In the genomic region with DNA sequence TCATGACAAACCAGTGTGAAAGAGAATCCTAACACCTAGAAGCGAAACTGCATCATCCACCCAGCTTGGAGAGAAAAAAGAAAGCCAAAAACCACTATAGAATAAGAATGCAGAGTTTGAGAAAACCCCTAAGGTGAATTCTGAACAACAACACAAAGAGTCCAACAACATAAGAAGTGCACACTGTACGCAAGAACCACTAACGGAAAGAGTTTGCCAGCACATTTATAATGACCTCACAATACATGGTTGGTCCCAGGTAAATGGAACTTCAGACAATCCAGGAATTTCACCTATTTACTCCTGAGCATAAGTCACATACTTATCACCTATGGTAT, we compare ENCODE assay signal across 10 cellular contexts.
A peak's percentile ranks its signal among the peaks of the same experiment; 100 is the strongest.
DNase-seq lines count a peak whose midpoint lies in the region; ATAC-seq and TF ChIP-seq lines count a peak whose summit lies in the region.
"Had no signal": no experiment of that assay in that cellular context is flagged by ENCODE, and none has a peak within 500 bp of the region (broad histone marks: within the 10 kb centered on the region; RNA-seq: fewer than 3 reads in every experiment).

No MANE protein-coding gene starts in this region.

- no peaks in the 10 kb centered on the region for H3K27me3 Mint-ChIP-seq in activated CD4-positive, alpha-beta T cell treated with anti-CD3 and anti-CD28 coated beads, Interleukin-2, amount 10 ng/mL, durations not matched to agents 7 days and 5 days

- peak overlapping the region; percentile 84 for H3K27ac Mint-ChIP-seq in activated CD4-positive, alpha-beta T cell treated with anti-CD3 and anti-CD28 coated beads, Interleukin-2, amount 10 ng/mL, durations not matched to agents 7 days and 5 days

- peaks cover 5% of the 10 kb centered on the region for H3K9me3 Mint-ChIP-seq in activated CD4-positive, alpha-beta T cell treated with anti-CD3 and anti-CD28 coated beads, Interleukin-2, amount 10 ng/mL, durations not matched to agents 7 days and 5 days

- H3K36me3 ChIP-seq in spleen = peaks cover 0 to 5% (median 0%) of the 10 kb centered on the region in 6 donors

- H3K36me3 Mint-ChIP-seq in activated CD4-positive, alpha-beta T cell treated with anti-CD3 and anti-CD28 coated beads, Interleukin-2, amount 10 ng/mL, durations not matched to agents 7 days and 5 days (ENCODE audit: low read depth) = peaks cover 37% of the 10 kb centered on the region

- H3K27me3 ChIP-seq in spleen (replicated peaks in 1 of 7) = no peaks in the 10 kb centered on the region

- intact Hi-C loops in spleen (cut with DNase I; ENCODE audit: low total_unique reads) = no loop called here

- POLR2A ChIA-PET in activated CD4-positive, alpha-beta T cell treated with anti-CD3 and anti-CD28 coated beads, Interleukin-2, amount 10 ng/mL, durations not matched to agents 7 days and 5 days (lab: Charles Lee) = interaction anchor here (0.6 to 1.5 kb wide), 2 partner anchors 128 to 132 kb away, joined by 8 to 15 read pairs; partner anchors contain the start of gene BHLHE40

- peaks cover 95% of the 10 kb centered on the region for H3K4me1 Mint-ChIP-seq in activated CD4-positive, alpha-beta T cell treated with anti-CD3 and anti-CD28 coated beads, Interleukin-2, amount 10 ng/mL, durations not matched to agents 7 days and 5 days

- ATAC-seq in HG02623 (IDR thresholded peaks at IDR 0.05; ENCODE audit: unreplicated experiment) = peak; percentile 41
- peak; percentile 31 for ATAC-seq in HG03571 (IDR thresholded peaks at IDR 0.05; ENCODE audit: unreplicated experiment)
- ATAC-seq: A549 had no signal

- peak overlapping the region; percentile 6 for H3K4me3 Mint-ChIP-seq in activated CD4-positive, alpha-beta T cell treated with anti-CD3 and anti-CD28 coated beads, Interleukin-2, amount 10 ng/mL, durations not matched to agents 7 days and 5 days

- H3K4me3 ChIP-seq in spleen = no peak overlapping the region
- H3K4me3 ChIP-seq: A549 had no signal

- WGBS in spleen, 5 donors = 67 to 85% (median 78%) methylated on average over 3 of the region's 3 CpGs

- TF ChIP-seq POLR2A in spleen (IDR thresholded peaks at IDR 0.05) = no peak

- no peak for TF ChIP-seq CTCF in spleen (IDR thresholded peaks at IDR 0.05 in 8 of 11, conservative IDR thresholded peaks at IDR 0.05 in 3 of 11)

- CTCF ChIA-PET in activated CD4-positive, alpha-beta T cell treated with anti-CD3 and anti-CD28 coated beads, Interleukin-2, amount 10 ng/mL, durations not matched to agents 7 days and 5 days (lab: Charles Lee) = interaction anchor here (0.9 to 2.2 kb wide), 15 partner anchors 9 to 171 kb away, joined by 3 to 14 read pairs (median 5); partner anchors contain the start of gene BHLHE40

- peak; percentile 52 for DNase-seq in activated CD4-positive, alpha-beta T cell treated with anti-CD3 and anti-CD28 coated beads, Interleukin-2, amount 10 ng/mL, durations not matched to agents 7 days and 5 days
- DNase-seq in activated CD4-positive, alpha-beta T cell treated with anti-CD3 and anti-CD28 coated beads, Interleukin-2, amount 50 U/mL, for 4 hours = no peak
- DNase-seq in spleen (no peak), GDM1 (lab: John Stamatoyannopoulos, UW) (no peak), HuH-7.5 (ENCODE audit: low spot score) (no peak)
- DNase-seq in activated CD8-positive, alpha-beta memory T cell treated with anti-CD3 and anti-CD28 coated beads, Interleukin-2, amount 50 U/mL, for 48 hours = no peak
- DNase-seq: effector CD8-positive, alpha-beta T cell had no signal

- peak overlapping the region in 6 of 8 donors; percentile 40 to 64 (median 57) for H3K27ac ChIP-seq in spleen
- H3K27ac ChIP-seq: A549 had no signal

- no peaks in the 10 kb centered on the region for H3K9me3 ChIP-seq in spleen
- H3K9me3 ChIP-seq: A549 had no signal

- peaks cover 0 to 71% (median 29%) of the 10 kb centered on the region in 6 donors for H3K4me1 ChIP-seq in spleen
- H3K4me1 ChIP-seq: A549 had no signal
